In the genomic region with DNA sequence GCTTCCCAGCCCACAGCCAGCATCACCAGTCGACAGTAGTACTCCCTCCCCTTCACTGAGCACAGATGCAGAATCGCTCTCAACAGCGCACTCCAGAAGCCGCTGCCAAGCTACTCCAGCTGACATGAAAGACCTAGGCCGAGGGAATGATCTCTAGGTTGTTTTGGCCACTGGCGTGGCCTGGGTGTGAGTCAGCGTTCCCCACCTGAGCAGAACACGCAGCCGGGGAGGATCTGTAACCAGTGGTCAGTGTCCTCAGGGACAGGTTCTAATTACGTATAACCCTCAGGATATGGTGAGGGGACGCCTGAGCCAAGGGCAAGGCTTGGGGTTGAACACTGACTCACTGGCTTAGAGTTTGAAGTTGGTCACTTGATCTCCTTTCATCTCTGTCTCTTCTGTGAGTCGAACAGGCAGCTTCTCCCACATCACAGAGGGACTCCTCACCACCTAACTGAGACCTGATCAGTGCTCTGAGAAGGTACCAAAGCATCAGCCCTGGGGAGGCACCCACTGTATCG, we compare ENCODE assay signal across 1 cellular context.
TF ChIP-seq lines count a peak whose summit lies in the region.

No MANE protein-coding gene starts in this region.

TF ChIP-seq in HepG2, 621 proteins besides CTCF, POLR2A, EP300 and RAD21 (continued from another document and continues in another):
- 0 out of 2 replicates have a peak, but pooled peaks have one; percentile 2 for TF ChIP-seq ZFP91 (CRISPR knock-in tag; IDR thresholded peaks at IDR 0.05; ENCODE audit: borderline replicate concordance)
- TF ChIP-seq SKI (IDR thresholded peaks at IDR 0.05; ENCODE audit: partially characterized antibody): peak; percentile 11
- no peak for TF ChIP-seq NRL (CRISPR knock-in tag; IDR thresholded peaks at IDR 0.05; ENCODE audit: borderline replicate concordance)
- TF ChIP-seq SP2 (CRISPR knock-in tag; IDR thresholded peaks at IDR 0.05): 0 out of 2 replicates have a peak, but pooled peaks have one; percentile 20
- TF ChIP-seq ZNF713 (CRISPR knock-in tag; IDR thresholded peaks at IDR 0.05): no peak
- no peak for TF ChIP-seq SSRP1 (CRISPR knock-in tag; IDR thresholded peaks at IDR 0.05)
- TF ChIP-seq ZNF761 (CRISPR knock-in tag; conservative IDR thresholded peaks at IDR 0.05): no peak
- TF ChIP-seq PBX2 (CRISPR knock-in tag; IDR thresholded peaks at IDR 0.05): no peak
- TF ChIP-seq, protein P1, sequence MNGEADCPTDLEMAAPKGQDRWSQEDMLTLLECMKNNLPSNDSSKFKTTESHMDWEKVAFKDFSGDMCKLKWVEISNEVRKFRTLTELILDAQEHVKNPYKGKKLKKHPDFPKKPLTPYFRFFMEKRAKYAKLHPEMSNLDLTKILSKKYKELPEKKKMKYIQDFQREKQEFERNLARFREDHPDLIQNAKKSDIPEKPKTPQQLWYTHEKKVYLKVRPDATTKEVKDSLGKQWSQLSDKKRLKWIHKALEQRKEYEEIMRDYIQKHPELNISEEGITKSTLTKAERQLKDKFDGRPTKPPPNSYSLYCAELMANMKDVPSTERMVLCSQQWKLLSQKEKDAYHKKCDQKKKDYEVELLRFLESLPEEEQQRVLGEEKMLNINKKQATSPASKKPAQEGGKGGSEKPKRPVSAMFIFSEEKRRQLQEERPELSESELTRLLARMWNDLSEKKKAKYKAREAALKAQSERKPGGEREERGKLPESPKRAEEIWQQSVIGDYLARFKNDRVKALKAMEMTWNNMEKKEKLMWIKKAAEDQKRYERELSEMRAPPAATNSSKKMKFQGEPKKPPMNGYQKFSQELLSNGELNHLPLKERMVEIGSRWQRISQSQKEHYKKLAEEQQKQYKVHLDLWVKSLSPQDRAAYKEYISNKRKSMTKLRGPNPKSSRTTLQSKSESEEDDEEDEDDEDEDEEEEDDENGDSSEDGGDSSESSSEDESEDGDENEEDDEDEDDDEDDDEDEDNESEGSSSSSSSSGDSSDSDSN (CRISPR knock-in tag; IDR thresholded peaks at IDR 0.05): peak; percentile 43
- TF ChIP-seq SMYD3 (CRISPR knock-in tag; IDR thresholded peaks at IDR 0.05): no peak
- no peak for TF ChIP-seq REL (CRISPR knock-in tag; conservative IDR thresholded peaks at IDR 0.05)
- TF ChIP-seq ZNF350 (CRISPR knock-in tag; IDR thresholded peaks at IDR 0.05; ENCODE audit: borderline replicate concordance, low read depth): no peak
- TF ChIP-seq, protein P2, sequence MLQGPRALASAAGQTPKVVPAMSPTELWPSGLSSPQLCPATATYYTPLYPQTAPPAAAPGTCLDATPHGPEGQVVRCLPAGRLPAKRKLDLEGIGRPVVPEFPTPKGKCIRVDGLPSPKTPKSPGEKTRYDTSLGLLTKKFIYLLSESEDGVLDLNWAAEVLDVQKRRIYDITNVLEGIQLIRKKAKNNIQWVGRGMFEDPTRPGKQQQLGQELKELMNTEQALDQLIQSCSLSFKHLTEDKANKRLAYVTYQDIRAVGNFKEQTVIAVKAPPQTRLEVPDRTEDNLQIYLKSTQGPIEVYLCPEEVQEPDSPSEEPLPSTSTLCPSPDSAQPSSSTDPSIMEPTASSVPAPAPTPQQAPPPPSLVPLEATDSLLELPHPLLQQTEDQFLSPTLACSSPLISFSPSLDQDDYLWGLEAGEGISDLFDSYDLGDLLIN (CRISPR knock-in tag; IDR thresholded peaks at IDR 0.05; ENCODE audit: borderline replicate concordance): no peak
- no peak for TF ChIP-seq GRHL1 (CRISPR knock-in tag; conservative IDR thresholded peaks at IDR 0.05)
- no peak for TF ChIP-seq ELF1 (CRISPR knock-in tag; IDR thresholded peaks at IDR 0.05)
- 0 out of 2 replicates have a peak, but pooled peaks have one; percentile 45 for TF ChIP-seq PITX1 (CRISPR knock-in tag; IDR thresholded peaks at IDR 0.05)
- TF ChIP-seq, protein P3, sequence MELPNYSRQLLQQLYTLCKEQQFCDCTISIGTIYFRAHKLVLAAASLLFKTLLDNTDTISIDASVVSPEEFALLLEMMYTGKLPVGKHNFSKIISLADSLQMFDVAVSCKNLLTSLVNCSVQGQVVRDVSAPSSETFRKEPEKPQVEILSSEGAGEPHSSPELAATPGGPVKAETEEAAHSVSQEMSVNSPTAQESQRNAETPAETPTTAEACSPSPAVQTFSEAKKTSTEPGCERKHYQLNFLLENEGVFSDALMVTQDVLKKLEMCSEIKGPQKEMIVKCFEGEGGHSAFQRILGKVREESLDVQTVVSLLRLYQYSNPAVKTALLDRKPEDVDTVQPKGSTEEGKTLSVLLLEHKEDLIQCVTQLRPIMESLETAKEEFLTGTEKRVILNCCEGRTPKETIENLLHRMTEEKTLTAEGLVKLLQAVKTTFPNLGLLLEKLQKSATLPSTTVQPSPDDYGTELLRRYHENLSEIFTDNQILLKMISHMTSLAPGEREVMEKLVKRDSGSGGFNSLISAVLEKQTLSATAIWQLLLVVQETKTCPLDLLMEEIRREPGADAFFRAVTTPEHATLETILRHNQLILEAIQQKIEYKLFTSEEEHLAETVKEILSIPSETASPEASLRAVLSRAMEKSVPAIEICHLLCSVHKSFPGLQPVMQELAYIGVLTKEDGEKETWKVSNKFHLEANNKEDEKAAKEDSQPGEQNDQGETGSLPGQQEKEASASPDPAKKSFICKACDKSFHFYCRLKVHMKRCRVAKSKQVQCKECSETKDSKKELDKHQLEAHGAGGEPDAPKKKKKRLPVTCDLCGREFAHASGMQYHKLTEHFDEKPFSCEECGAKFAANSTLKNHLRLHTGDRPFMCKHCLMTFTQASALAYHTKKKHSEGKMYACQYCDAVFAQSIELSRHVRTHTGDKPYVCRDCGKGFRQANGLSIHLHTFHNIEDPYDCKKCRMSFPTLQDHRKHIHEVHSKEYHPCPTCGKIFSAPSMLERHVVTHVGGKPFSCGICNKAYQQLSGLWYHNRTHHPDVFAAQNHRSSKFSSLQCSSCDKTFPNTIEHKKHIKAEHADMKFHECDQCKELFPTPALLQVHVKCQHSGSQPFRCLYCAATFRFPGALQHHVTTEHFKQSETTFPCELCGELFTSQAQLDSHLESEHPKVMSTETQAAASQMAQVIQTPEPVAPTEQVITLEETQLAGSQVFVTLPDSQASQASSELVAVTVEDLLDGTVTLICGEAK (IDR thresholded peaks at IDR 0.05): no peak
- TF ChIP-seq, protein P3 (CRISPR knock-in tag; IDR thresholded peaks at IDR 0.05): 0 out of 2 replicates have a peak, but pooled peaks have one; percentile 24
- TF ChIP-seq IKZF5 (CRISPR knock-in tag; IDR thresholded peaks at IDR 0.05): no peak
- no peak for TF ChIP-seq ZNF772 (CRISPR knock-in tag; IDR thresholded peaks at IDR 0.05)
- no peak for TF ChIP-seq GTF2F1 (IDR thresholded peaks at IDR 0.05; ENCODE audit: low read length)
- TF ChIP-seq RXRB (CRISPR knock-in tag; IDR thresholded peaks at IDR 0.05; ENCODE audit: borderline replicate concordance): no peak
- TF ChIP-seq TFAP4 (IDR thresholded peaks at IDR 0.05; ENCODE audit: borderline replicate concordance, low read depth): peak; percentile 58; the same call in 1 of the 2 replicates
- TF ChIP-seq ZNF782 (CRISPR knock-in tag; IDR thresholded peaks at IDR 0.05; ENCODE audit: borderline replicate concordance): no peak
- no peak for TF ChIP-seq JUNB (CRISPR knock-in tag; IDR thresholded peaks at IDR 0.05; ENCODE audit: borderline replicate concordance)
- no peak for TF ChIP-seq TCF12 (IDR thresholded peaks at IDR 0.05)
- no peak for TF ChIP-seq TCF12 (CRISPR knock-in tag; IDR thresholded peaks at IDR 0.05)
- no peak for TF ChIP-seq SIN3A (IDR thresholded peaks at IDR 0.05; ENCODE audit: borderline replicate concordance, low read depth, low read length)
- 0 out of 2 replicates have a peak, but pooled peaks have one; percentile 47 for TF ChIP-seq NFKB2 (CRISPR knock-in tag; IDR thresholded peaks at IDR 0.05; ENCODE audit: borderline replicate concordance)
- 0 out of 2 replicates have a peak, but pooled peaks have one; percentile 18 for TF ChIP-seq ZNF547 (CRISPR knock-in tag; IDR thresholded peaks at IDR 0.05)
- no peak for TF ChIP-seq CENPX (CRISPR knock-in tag; IDR thresholded peaks at IDR 0.05)
- TF ChIP-seq RFXANK (CRISPR knock-in tag; IDR thresholded peaks at IDR 0.05): no peak
- TF ChIP-seq ZNF570 (CRISPR knock-in tag; IDR thresholded peaks at IDR 0.05; ENCODE audit: borderline replicate concordance): no peak
- TF ChIP-seq, protein P4, sequence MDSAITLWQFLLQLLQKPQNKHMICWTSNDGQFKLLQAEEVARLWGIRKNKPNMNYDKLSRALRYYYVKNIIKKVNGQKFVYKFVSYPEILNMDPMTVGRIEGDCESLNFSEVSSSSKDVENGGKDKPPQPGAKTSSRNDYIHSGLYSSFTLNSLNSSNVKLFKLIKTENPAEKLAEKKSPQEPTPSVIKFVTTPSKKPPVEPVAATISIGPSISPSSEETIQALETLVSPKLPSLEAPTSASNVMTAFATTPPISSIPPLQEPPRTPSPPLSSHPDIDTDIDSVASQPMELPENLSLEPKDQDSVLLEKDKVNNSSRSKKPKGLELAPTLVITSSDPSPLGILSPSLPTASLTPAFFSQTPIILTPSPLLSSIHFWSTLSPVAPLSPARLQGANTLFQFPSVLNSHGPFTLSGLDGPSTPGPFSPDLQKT (CRISPR knock-in tag; IDR thresholded peaks at IDR 0.05; ENCODE audit: borderline replicate concordance): no peak
- TF ChIP-seq PTBP1 (IDR thresholded peaks at IDR 0.05; ENCODE audit: low read depth, low read length, poor library complexity, severe bottlenecking): no peak
- TF ChIP-seq ZNF557 (CRISPR knock-in tag; IDR thresholded peaks at IDR 0.05): no peak
- TF ChIP-seq ZBTB20 (CRISPR knock-in tag; IDR thresholded peaks at IDR 0.05; ENCODE audit: borderline replicate concordance, low read depth): no peak
